8 cellular contexts compared by ENCODE assay signal in genomic region chr9:121121582-121122087, GRCh38. TPM values are rescaled to one million over a fixed set of nuclear protein-coding genes. Genes with fewer than 3 reads are reported as not detected.
DNase-seq lines count a peak whose midpoint lies in the region; ATAC-seq, FAIRE-seq and TF ChIP-seq lines count a peak whose summit lies in the region.

No MANE protein-coding gene starts in this region.

- H3K36me3 ChIP-seq in GM23248 (ENCODE audit: low read depth) (no peaks in the 10 kb centered on the region), Karpas-422 (ENCODE audit: insufficient read depth, low read length) (peaks cover 46% of the 10 kb centered on the region), pancreas (no peaks in the 10 kb centered on the region), tibial nerve (peaks cover 0 to 31% (median 0%) of the 10 kb centered on the region in 3 donors)

- TF ChIP-seq CTCF in pancreas (IDR thresholded peaks at IDR 0.05) (peak; percentile 7 to 36 (median 16)), tibial nerve (IDR thresholded peaks at IDR 0.05) (peak; percentile 20 to 66 (median 60))

- H3K4me2 ChIP-seq in GM23248 (ENCODE audit: unreplicated experiment): peak overlapping the region; percentile 90
- H3K4me2 ChIP-seq in Karpas-422 (ENCODE audit: low read depth, low read length, poor library complexity, severe bottlenecking): peak overlapping the region; percentile 82

- H3K9me2 ChIP-seq in GM23248 (ENCODE audit: insufficient read depth) (no peaks in the 10 kb centered on the region), Karpas-422 (replicated peaks; ENCODE audit: insufficient read depth, low read length) (no peaks in the 10 kb centered on the region)

- H3K27ac ChIP-seq in GM23248 (peak overlapping the region; percentile 59), Karpas-422 (ENCODE audit: low read length) (peak overlapping the region; percentile 83), pancreas (peak overlapping the region in 2 of 4 donors; percentile 35 to 64), tibial nerve (peak overlapping the region; percentile 12 to 85 (median 76))

- peak; percentile 100 for ATAC-seq in Right ventricle myocardium inferior
- peak; percentile 100 for ATAC-seq in pancreas

- peak overlapping the region; percentile 90 for H2AFZ ChIP-seq in GM23248
- H2AFZ ChIP-seq in Karpas-422 (ENCODE audit: low read length): no peak overlapping the region

- H3K9ac ChIP-seq in GM23248: peak overlapping the region; percentile 74
- peak overlapping the region; percentile 57 for H3K9ac ChIP-seq in Karpas-422 (ENCODE audit: low read length)

- DNase-seq in ELF-1 (ENCODE audit: low read depth, low spot score) (peak; percentile 96), GM23248 (peak; percentile 99), Karpas-422 (peak; percentile 95), SKM-1 (lab: John Stamatoyannopoulos, UW; ENCODE audit: unreplicated experiment) (peak; percentile 92), Right ventricle myocardium inferior (ENCODE audit: missing footprints) (peak; percentile 99), pancreas (peak; percentile 92 to 97 (median 95)), tibial nerve (ENCODE audit: low spot score in 2 of 2) (peak; percentile 97 to 98)
- DNase-seq in activated naive CD8-positive, alpha-beta T cell treated with anti-CD3 and anti-CD28 coated beads for 36 hours: peak; percentile 96

- H3K27me3 Mint-ChIP-seq in activated naive CD8-positive, alpha-beta T cell treated with anti-CD3 and anti-CD28 coated beads for 36 hours: no peaks in the 10 kb centered on the region

- TF ChIP-seq EP300 in tibial nerve (IDR thresholded peaks at IDR 0.05): peak; percentile 63 to 93

- TF ChIP-seq POLR2A in tibial nerve (IDR thresholded peaks at IDR 0.05): peak; percentile 25 to 68

- no peaks in the 10 kb centered on the region for H3K9me3 ChIP-seq in GM23248 (ENCODE audit: low read depth)
- no peaks in the 10 kb centered on the region for H3K9me3 ChIP-seq in Karpas-422 (ENCODE audit: low read length)
- no peaks in the 10 kb centered on the region for H3K9me3 ChIP-seq in pancreas
- H3K9me3 ChIP-seq in tibial nerve: no peaks in the 10 kb centered on the region

- H3K4me3 ChIP-seq in GM23248 (peak overlapping the region; percentile 75), Karpas-422 (ENCODE audit: low read length) (peak overlapping the region; percentile 53), pancreas (peak overlapping the region; percentile 24 to 38 (median 30)), tibial nerve (peak overlapping the region; percentile 21 to 49 (median 36))

- WGBS in GM23248 (ENCODE audit: low coverage in 1 of 2, low lambda C conversion rate in 2 of 2, missing lambda C conversion rate in 2 of 2), 2 experiments: 3 to 4% methylated on average over 17 of the region's 17 CpGs
- WGBS in pancreas, 2 donors: 0% methylated on average over 17 of the region's 17 CpGs
- WGBS in tibial nerve, 2 donors: 1% methylated on average over 17 of the region's 17 CpGs

- H3K79me2 ChIP-seq in GM23248 (ENCODE audit: insufficient read depth) (no peaks in the 10 kb centered on the region), Karpas-422 (ENCODE audit: low read length) (peaks cover 44% of the 10 kb centered on the region)

- in situ Hi-C loops in GM23248 (cut with MboI): no loop called here

- intact Hi-C loops in Right ventricle myocardium inferior (cut with DNase I): no loop called here
- intact Hi-C loops in pancreas (cut with DNase I): no loop called here

- no peaks in the 10 kb centered on the region for H3K27me3 ChIP-seq in GM23248 (replicated peaks; ENCODE audit: insufficient read depth)
- no peaks in the 10 kb centered on the region for H3K27me3 ChIP-seq in Karpas-422 (ENCODE audit: low read length)
- H3K27me3 ChIP-seq in pancreas: no peaks in the 10 kb centered on the region
- H3K27me3 ChIP-seq in tibial nerve: no peaks in the 10 kb centered on the region

- peak; percentile 96 for FAIRE-seq in pancreas (lab: Jason Lieb, UNC)

- H4K20me1 ChIP-seq in GM23248 (ENCODE audit: insufficient read depth): no peaks in the 10 kb centered on the region
- H4K20me1 ChIP-seq in Karpas-422 (ENCODE audit: insufficient read depth, low read depth, low read length): no peaks in the 10 kb centered on the region

- H3F3A ChIP-seq in GM23248 (ENCODE audit: insufficient read depth): peaks cover 4% of the 10 kb centered on the region; the same call in 1 of the 2 replicates

- H3K9me3 Mint-ChIP-seq in activated naive CD8-positive, alpha-beta T cell treated with anti-CD3 and anti-CD28 coated beads for 36 hours: no peaks in the 10 kb centered on the region

- peak overlapping the region; percentile 92 for H3K27ac Mint-ChIP-seq in activated naive CD8-positive, alpha-beta T cell treated with anti-CD3 and anti-CD28 coated beads for 36 hours

- peak overlapping the region; percentile 77 for H3K4me3 Mint-ChIP-seq in activated naive CD8-positive, alpha-beta T cell treated with anti-CD3 and anti-CD28 coated beads for 36 hours

- H3K4me1 ChIP-seq in GM23248 (ENCODE audit: insufficient read depth) (peaks cover 12% of the 10 kb centered on the region; the same call in 1 of the 2 replicates), Karpas-422 (ENCODE audit: low read length) (peaks cover 34% of the 10 kb centered on the region), pancreas (peaks cover 0 to 11% (median 0%) of the 10 kb centered on the region in 3 donors), tibial nerve (peaks cover 0 to 23% (median 9%) of the 10 kb centered on the region in 4 donors)

- peaks cover 35% of the 10 kb centered on the region for H3K36me3 Mint-ChIP-seq in activated naive CD8-positive, alpha-beta T cell treated with anti-CD3 and anti-CD28 coated beads for 36 hours

- H3K4me1 Mint-ChIP-seq in activated naive CD8-positive, alpha-beta T cell treated with anti-CD3 and anti-CD28 coated beads for 36 hours: peaks cover 49% of the 10 kb centered on the region

RNA-seq across cellular contexts. Expression of gene CNTRL, which starts 46.9 kb away (rescaled TPM):
- 6.3 and 7.3 TPM in 2 replicates for total RNA-seq in GM23248 (2014; rRNA removed; shearing (Covaris generic))
- polyA plus RNA-seq in GM23248 (2016; fragmentation: Nextera tagmentation; extraction: Ambion mirVana) (3.7 and 4.4 TPM in 2 replicates), pancreas (1 to 10 TPM; 5.0 to 7.7 TPM)
- total RNA-seq in Karpas-422 (2014; rRNA removed; shearing (Covaris generic); ENCODE audit: low replicate concordance): 81.7 and 94.6 TPM in 2 replicates
- 10 to 100 TPM; 57.1 to 58.0 TPM for total RNA-seq in activated naive CD8-positive, alpha-beta T cell treated with anti-CD3 and anti-CD28 coated beads for 36 hours
- total RNA-seq in Right ventricle myocardium inferior (3.3 TPM), pancreas (10 to 100 TPM in 1 of 6 donors, 1 to 10 TPM in 5; 5.5 to 12.1 (median 6.5) TPM), tibial nerve (10 to 100 TPM; 23.4 to 32.7 (median 31.0) TPM)
